In the genomic region with DNA sequence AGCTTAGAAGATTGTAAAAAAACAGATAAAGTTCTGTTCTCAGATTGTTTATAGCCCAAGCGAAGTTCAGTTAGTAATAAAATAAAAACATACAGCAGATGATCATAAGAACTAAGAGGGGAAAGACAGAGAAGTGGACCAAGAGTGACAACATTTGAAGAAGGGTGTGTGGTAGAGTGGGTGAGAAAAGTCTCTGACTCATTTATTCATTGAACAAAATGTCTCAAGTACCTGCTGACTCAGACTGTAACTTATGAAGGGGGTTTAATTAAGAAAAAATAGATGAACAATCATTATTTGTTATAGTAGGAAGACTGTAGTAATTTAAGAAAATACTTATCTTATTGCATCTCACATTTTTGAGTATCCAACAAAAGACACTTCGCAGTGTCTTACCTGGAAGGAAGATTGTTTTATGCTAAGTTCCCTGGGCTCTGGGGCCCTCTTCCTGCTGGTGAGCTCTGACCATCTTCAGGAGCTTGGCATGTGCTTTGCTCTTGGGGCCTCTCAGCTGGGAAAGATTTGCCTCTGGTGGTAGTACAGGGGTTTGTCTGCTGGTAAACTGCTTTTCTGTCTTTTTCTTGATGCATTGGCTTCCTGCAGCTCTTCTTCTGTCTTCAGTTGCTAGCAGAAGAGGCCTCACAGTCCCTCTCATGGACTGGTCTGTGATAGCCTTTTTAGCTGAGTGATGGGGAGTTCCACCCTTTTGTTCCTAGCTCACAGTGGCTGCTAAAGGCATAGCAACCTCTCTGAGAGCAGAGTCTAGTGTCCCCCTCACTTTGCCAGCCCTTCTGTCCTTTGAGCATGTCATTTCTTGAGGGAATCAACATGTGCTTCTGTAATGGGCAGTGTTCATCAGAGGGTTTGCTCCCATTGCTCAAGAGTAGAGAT, we compare ENCODE assay signal across 12 cellular contexts. TPM values are rescaled to one million over a fixed set of nuclear protein-coding genes. Genes with fewer than 3 reads are reported as not detected.
A peak's percentile ranks its signal among the peaks of the same experiment; 100 is the strongest.
DNase-seq lines count a peak whose midpoint lies in the region; ATAC-seq and TF ChIP-seq lines count a peak whose summit lies in the region.
"Had no signal": no experiment of that assay in that cellular context is flagged by ENCODE, and none has a peak within 500 bp of the region (broad histone marks: within the 10 kb centered on the region; RNA-seq: fewer than 3 reads in every experiment).

No MANE protein-coding gene starts in this region.

- no peak overlapping the region for H3K4me3 ChIP-seq in GM23338
- H3K4me3 ChIP-seq in lung = no peak overlapping the region
- no peak overlapping the region for H3K4me3 ChIP-seq in BE2C (ENCODE audit: low read depth, low read length)
- H3K4me3 ChIP-seq: HAP-1, skin epidermis had no signal

- H3K36me3 ChIP-seq in GM23338 (ENCODE audit: insufficient read depth) (no peaks in the 10 kb centered on the region), lung (ENCODE audit: control insufficient read depth in 2 of 2, insufficient read depth in 2 of 2, low read length in 2 of 2) (no peaks in the 10 kb centered on the region), BE2C (0 out of 2 replicates have a peak, but pooled peaks cover 3% of the 10 kb centered on the region)
- H3K36me3 ChIP-seq: HAP-1 had no signal

- H3K4me3 Mint-ChIP-seq in GM23338 = no peak overlapping the region
- no peak overlapping the region for H3K4me3 Mint-ChIP-seq in activated B cell treated with CpG ODN at 0.5 μM for 24 hours

- 81 to 87% methylated on average over 2 of the region's 2 CpGs for WGBS in lung, 2 donors

- ATAC-seq in GM18511 (IDR thresholded peaks at IDR 0.05; ENCODE audit: unreplicated experiment) = peak; percentile 71
- ATAC-seq in GM23338 = peak; percentile 87
- ATAC-seq in activated B cell treated with CpG ODN at 0.5 μM for 24 hours (ENCODE audit: low read depth) = no peak
- peak; percentile 67 for ATAC-seq in lung (ENCODE audit: insufficient read depth, low FRiP score)
- no peak for ATAC-seq in HG03469 (IDR thresholded peaks at IDR 0.05; ENCODE audit: unreplicated experiment)
- ATAC-seq: Panc1 had no signal

- DNase-seq in GM23338 (ENCODE audit: low spot score) = peak; percentile 20
- DNase-seq in activated B cell treated with CpG ODN at 0.5 μM for 24 hours = no peak
- DNase-seq in lung (ENCODE audit: low spot score) = no peak
- DNase-seq in BE2C = no peak
- no peak for DNase-seq in cortex of kidney (lab: John Stamatoyannopoulos, UW)
- no peak for DNase-seq in OCI-M2 (lab: John Stamatoyannopoulos, UW; ENCODE audit: unreplicated experiment)
- DNase-seq: effector CD4-positive, alpha-beta T cell had no signal

- H2AFZ ChIP-seq in GM23338 = no peak overlapping the region

- H3K9me3 Mint-ChIP-seq in GM23338 (no peaks in the 10 kb centered on the region), activated B cell treated with CpG ODN at 0.5 μM for 24 hours (no peaks in the 10 kb centered on the region)

- no peak overlapping the region for H3K27ac Mint-ChIP-seq in GM23338
- peak overlapping the region; percentile 2 for H3K27ac Mint-ChIP-seq in activated B cell treated with CpG ODN at 0.5 μM for 24 hours

- H3K4me2 ChIP-seq in GM23338 = no peak overlapping the region

- H3K27ac ChIP-seq in GM23338 (ENCODE audit: low read depth) (no peak overlapping the region), lung (ENCODE audit: low read depth in 1 of 2, low read length in 1 of 2) (peak overlapping the region in 1 of 2 donors; percentile 55)
- H3K27ac ChIP-seq: skin epidermis had no signal

- no peaks in the 10 kb centered on the region for H3K27me3 Mint-ChIP-seq in GM23338 (ENCODE audit: insufficient read depth, low read depth, poor library complexity)
- no peaks in the 10 kb centered on the region for H3K27me3 Mint-ChIP-seq in activated B cell treated with CpG ODN at 0.5 μM for 24 hours

- H3K9me2 ChIP-seq in GM23338 (ENCODE audit: insufficient read depth) = no peaks in the 10 kb centered on the region

- CTCF ChIA-PET in activated B cell treated with CpG ODN at 0.5 μM for 24 hours (lab: Charles Lee) = no interaction called here

- H3K36me3 Mint-ChIP-seq in GM23338 (ENCODE audit: low read depth) (no peaks in the 10 kb centered on the region), activated B cell treated with CpG ODN at 0.5 μM for 24 hours (ENCODE audit: low read depth) (no peaks in the 10 kb centered on the region)

- H4K20me1 ChIP-seq in GM23338 (replicated peaks; ENCODE audit: insufficient read depth) = no peaks in the 10 kb centered on the region

- H3F3A ChIP-seq in GM23338 (replicated peaks; ENCODE audit: low read depth) = no peaks in the 10 kb centered on the region

- H3K4me1 ChIP-seq in GM23338 (ENCODE audit: insufficient read depth) (peaks cover 10% of the 10 kb centered on the region; the same call in 1 of the 2 replicates), lung (ENCODE audit: control insufficient read depth in 2 of 2, insufficient read depth in 2 of 2, low read length in 2 of 2) (peaks cover 0 to 10% of the 10 kb centered on the region in 2 donors), BE2C (no peaks in the 10 kb centered on the region)
- H3K4me1 ChIP-seq: HAP-1 had no signal

- intact Hi-C loops in activated B cell treated with CpG ODN at 0.5 μM for 24 hours (cut with micrococcal nuclease) = no loop called here

- TF ChIP-seq CTCF in GM23338 (conservative IDR thresholded peaks at IDR 0.05; ENCODE audit: low read depth in 2 of 2) (0 out of 4 replicates have a peak, but pooled peaks of 1 of the 2 experiments have one; percentile 6), activated B cell treated with CpG ODN at 0.5 μM for 24 hours (IDR thresholded peaks at IDR 0.05) (no peak), lung (IDR thresholded peaks at IDR 0.05; ENCODE audit: control extremely low read depth, extremely low read depth) (no peak), BE2C (IDR thresholded peaks at IDR 0.05; ENCODE audit: low read depth, low read length) (no peak)

- POLR2A ChIA-PET in activated B cell treated with CpG ODN at 0.5 μM for 24 hours (lab: Charles Lee) = interaction anchor here (0.6 kb wide), 1 partner anchor 40 kb away, joined by 11 read pairs; no protein-coding TSS in a partner anchor

- H3K9me3 ChIP-seq in lung (ENCODE audit: control insufficient read depth in 2 of 2, insufficient read depth in 1 of 2, low read length in 1 of 2) = no peaks in the 10 kb centered on the region
- H3K9me3 ChIP-seq in BE2C = no peaks in the 10 kb centered on the region
- H3K9me3 ChIP-seq: HAP-1 had no signal

- H3K4me1 Mint-ChIP-seq in GM23338 = peaks cover 14% of the 10 kb centered on the region
- peaks cover 1% of the 10 kb centered on the region for H3K4me1 Mint-ChIP-seq in activated B cell treated with CpG ODN at 0.5 μM for 24 hours

- H3K27me3 ChIP-seq in GM23338 (ENCODE audit: insufficient read depth) (no peaks in the 10 kb centered on the region), lung (ENCODE audit: control insufficient read depth, insufficient read depth) (no peaks in the 10 kb centered on the region), BE2C (no peaks in the 10 kb centered on the region)

- peaks cover 3% of the 10 kb centered on the region; the same call in 1 of the 2 replicates for H3K79me2 ChIP-seq in GM23338 (replicated peaks; ENCODE audit: insufficient read depth)

TF ChIP-seq in GM23338, 12 proteins besides CTCF, POLR2A, EP300 and RAD21:
- TF ChIP-seq EZH2phosphoT487 (IDR thresholded peaks at IDR 0.05; ENCODE audit: unreplicated experiment) = no peak
- no peak for TF ChIP-seq JUNB (IDR thresholded peaks at IDR 0.05; ENCODE audit: unreplicated experiment)
- no peak for TF ChIP-seq POLR2AphosphoS5 (IDR thresholded peaks at IDR 0.05; ENCODE audit: low read depth)
- no peak for TF ChIP-seq ZNF114 (CRISPR knock-in tag; IDR thresholded peaks at IDR 0.05)
- TF ChIP-seq, protein P1, sequence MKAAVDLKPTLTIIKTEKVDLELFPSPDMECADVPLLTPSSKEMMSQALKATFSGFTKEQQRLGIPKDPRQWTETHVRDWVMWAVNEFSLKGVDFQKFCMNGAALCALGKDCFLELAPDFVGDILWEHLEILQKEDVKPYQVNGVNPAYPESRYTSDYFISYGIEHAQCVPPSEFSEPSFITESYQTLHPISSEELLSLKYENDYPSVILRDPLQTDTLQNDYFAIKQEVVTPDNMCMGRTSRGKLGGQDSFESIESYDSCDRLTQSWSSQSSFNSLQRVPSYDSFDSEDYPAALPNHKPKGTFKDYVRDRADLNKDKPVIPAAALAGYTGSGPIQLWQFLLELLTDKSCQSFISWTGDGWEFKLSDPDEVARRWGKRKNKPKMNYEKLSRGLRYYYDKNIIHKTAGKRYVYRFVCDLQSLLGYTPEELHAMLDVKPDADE (IDR thresholded peaks at IDR 0.05) = no peak
- TF ChIP-seq STAT1 (IDR thresholded peaks at IDR 0.05; ENCODE audit: unreplicated experiment) = no peak
- no peak for TF ChIP-seq EZH2 (IDR thresholded peaks at IDR 0.05; ENCODE audit: low read depth, unreplicated experiment)
- TF ChIP-seq, protein P2, sequence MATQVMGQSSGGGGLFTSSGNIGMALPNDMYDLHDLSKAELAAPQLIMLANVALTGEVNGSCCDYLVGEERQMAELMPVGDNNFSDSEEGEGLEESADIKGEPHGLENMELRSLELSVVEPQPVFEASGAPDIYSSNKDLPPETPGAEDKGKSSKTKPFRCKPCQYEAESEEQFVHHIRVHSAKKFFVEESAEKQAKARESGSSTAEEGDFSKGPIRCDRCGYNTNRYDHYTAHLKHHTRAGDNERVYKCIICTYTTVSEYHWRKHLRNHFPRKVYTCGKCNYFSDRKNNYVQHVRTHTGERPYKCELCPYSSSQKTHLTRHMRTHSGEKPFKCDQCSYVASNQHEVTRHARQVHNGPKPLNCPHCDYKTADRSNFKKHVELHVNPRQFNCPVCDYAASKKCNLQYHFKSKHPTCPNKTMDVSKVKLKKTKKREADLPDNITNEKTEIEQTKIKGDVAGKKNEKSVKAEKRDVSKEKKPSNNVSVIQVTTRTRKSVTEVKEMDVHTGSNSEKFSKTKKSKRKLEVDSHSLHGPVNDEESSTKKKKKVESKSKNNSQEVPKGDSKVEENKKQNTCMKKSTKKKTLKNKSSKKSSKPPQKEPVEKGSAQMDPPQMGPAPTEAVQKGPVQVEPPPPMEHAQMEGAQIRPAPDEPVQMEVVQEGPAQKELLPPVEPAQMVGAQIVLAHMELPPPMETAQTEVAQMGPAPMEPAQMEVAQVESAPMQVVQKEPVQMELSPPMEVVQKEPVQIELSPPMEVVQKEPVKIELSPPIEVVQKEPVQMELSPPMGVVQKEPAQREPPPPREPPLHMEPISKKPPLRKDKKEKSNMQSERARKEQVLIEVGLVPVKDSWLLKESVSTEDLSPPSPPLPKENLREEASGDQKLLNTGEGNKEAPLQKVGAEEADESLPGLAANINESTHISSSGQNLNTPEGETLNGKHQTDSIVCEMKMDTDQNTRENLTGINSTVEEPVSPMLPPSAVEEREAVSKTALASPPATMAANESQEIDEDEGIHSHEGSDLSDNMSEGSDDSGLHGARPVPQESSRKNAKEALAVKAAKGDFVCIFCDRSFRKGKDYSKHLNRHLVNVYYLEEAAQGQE (IDR thresholded peaks at IDR 0.05; ENCODE audit: unreplicated experiment) = no peak

RNA-seq across cellular contexts. Expression of a gene that starts 44.1 kb away (rescaled TPM):
- 16.1 and 22.7 TPM in 2 replicates for total RNA-seq in GM23338 (2014; rRNA removed; shearing (Covaris generic))
- 46.9 and 48.1 TPM in 2 replicates for polyA plus RNA-seq in GM23338 (2016; fragmentation: Nextera tagmentation; extraction: Ambion mirVana)
- total RNA-seq in activated B cell treated with CpG ODN at 0.5 μM for 24 hours = not detected in 2 replicates
- under 1 TPM; 0.31 to 0.60 TPM for total RNA-seq in lung
- polyA plus RNA-seq in lung = under 1 TPM; 0.06 to 0.08 TPM
- 175 TPM for polyA plus RNA-seq in BE2C (2012; ENCODE audit: insufficient read depth, insufficient read length, low read depth)

Comparison
In these comparisons a context has a peak if more than half of its experiments do, and no peak if none do; other contexts are left out.
1. ATAC-seq: peak in GM18511 (single experiment), GM23338 (single experiment) and lung (single experiment); none in activated B cell treated with CpG ODN at 0.5 μM for 24 hours (single experiment) and HG03469 (single experiment).
2. RNA of a gene that starts 44.1 kb away (total RNA-seq): 16.1 to 22.7 TPM in GM23338; 0.31 to 0.60 TPM in lung and not detected in activated B cell treated with CpG ODN at 0.5 μM for 24 hours; every median in the first group is over 10 times any median in the second.